Comparison of ENCODE assay signal across 9 cellular contexts in the genomic region with DNA sequence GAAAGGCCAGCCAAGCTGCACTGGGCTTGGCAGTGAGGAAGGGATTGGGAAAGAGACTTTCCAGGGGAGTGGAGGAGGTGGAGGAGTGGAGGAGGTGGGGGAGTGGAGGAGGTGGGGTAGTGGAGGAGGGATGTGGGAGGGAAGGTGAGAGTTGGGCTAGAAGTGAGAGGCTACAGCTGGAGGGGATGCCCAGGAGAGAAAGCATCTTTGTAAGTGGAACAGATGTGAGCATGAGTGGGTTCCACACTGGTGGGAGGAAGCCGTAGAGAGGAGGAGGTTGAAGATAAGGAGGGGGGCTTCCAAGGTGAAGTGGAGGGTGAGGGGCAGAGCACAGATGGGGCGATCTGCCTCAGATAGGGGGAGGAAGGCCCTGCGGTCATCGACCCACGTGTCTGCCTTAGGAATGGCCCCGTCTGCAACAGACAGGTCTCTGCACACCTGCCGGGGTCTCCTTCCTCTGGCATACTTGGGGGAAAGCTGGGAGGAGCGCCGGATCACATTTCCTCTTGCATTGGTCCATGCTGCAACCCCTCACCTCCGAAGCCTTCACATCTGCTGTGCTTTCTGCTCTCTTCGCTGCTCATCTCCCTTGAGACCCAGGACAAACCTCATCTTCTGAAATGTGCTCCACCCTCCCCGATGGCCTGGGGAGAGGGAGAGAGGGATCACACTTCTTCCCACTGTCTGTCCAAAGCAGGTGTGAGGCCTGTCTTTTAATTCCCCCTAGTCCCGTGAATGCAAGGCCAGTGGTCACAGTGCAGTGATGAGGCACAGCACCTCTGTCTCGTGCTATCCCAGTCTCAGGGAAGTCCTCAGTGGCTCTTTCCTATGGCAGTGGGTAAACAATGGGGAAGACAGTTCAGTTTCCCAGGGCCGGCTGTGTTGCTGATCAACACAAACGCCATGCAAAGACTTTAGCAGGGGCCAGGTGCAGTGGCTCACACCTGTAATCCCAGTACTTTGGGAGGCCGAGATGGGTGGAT. TPM values are rescaled to one million over a fixed set of nuclear protein-coding genes. Genes with fewer than 3 reads are reported as not detected.
DNase-seq lines count a peak whose midpoint lies in the region; ATAC-seq and TF ChIP-seq lines count a peak whose summit lies in the region.
"Had no signal": no experiment of that assay in that cellular context is flagged by ENCODE, and none has a peak within 500 bp of the region (broad histone marks: within the 10 kb centered on the region; RNA-seq: fewer than 3 reads in every experiment).

No MANE protein-coding gene starts in this region.

- POLR2A ChIA-PET in RWPE1 (lab: Yijun Ruan, JAX; ENCODE audit: low non-redundant PET) = no interaction called here

- ATAC-seq in right cardiac atrium = peak; percentile 89 to 91
- no peak for ATAC-seq in GM19452 (IDR thresholded peaks at IDR 0.05; ENCODE audit: unreplicated experiment)

- peak in 5 of 6 experiments; percentile 7 to 45 (median 22) for DNase-seq in stimulated activated naive CD4-positive, alpha-beta T cell (lab: John Stamatoyannopoulos, UW)
- DNase-seq in stimulated activated naive CD4-positive, alpha-beta T cell treated with Interleukin-2 at 50 U/mL for 16 hours (lab: John Stamatoyannopoulos, UW) = no peak
- DNase-seq in RWPE1 (ENCODE audit: low spot score) (no peak), right cardiac atrium (no peak), head of caudate nucleus (no peak), GM19240 (ENCODE audit: insufficient read length, low spot score) (no peak), SIG-M5 treated with dmso at 0.1 percent for 504 hours (lab: John Stamatoyannopoulos, UW; ENCODE audit: unreplicated experiment) (no peak)
- DNase-seq: stimulated activated CD8-positive, alpha-beta memory T cell treated with anti-CD3 and anti-CD28 coated beads, Interleukin-4, amount 100 ng/mL, for 48 hours had no signal

- no peaks in the 10 kb centered on the region for H3K4me1 ChIP-seq in right cardiac atrium (ENCODE audit: control insufficient read depth, insufficient read depth, low read length)

- no peak for TF ChIP-seq CTCF in RWPE1 (conservative IDR thresholded peaks at IDR 0.05; ENCODE audit: low read depth)

- WGBS in right cardiac atrium = 75% methylated on average over 17 of the region's 17 CpGs

- CTCF ChIA-PET in RWPE1 (lab: Yijun Ruan, JAX) = interaction anchor here (0.6 to 1.1 kb wide), 2 partner anchors 10 to 17 kb away, joined by 3 read pairs; no protein-coding TSS in a partner anchor

- no peaks in the 10 kb centered on the region for H3K9me3 ChIP-seq in right cardiac atrium (ENCODE audit: control insufficient read depth, low read length)

- H3K27ac ChIP-seq in RWPE1 (peak overlapping the region; percentile 11), right cardiac atrium (ENCODE audit: low read length) (no peak overlapping the region)

- no peak overlapping the region for H3K4me3 ChIP-seq in right cardiac atrium (ENCODE audit: low read length)

- intact Hi-C loops in right cardiac atrium (cut with DNase I) = no loop called here
- intact Hi-C loops in head of caudate nucleus (cut with DNase I) = no loop called here

- no peaks in the 10 kb centered on the region for H3K27me3 ChIP-seq in right cardiac atrium (ENCODE audit: control insufficient read depth, insufficient read depth)

RNA-seq across cellular contexts. Expression of gene SNX9, which starts 48.6 kb away (rescaled TPM):
- total RNA-seq in right cardiac atrium = 10 to 100 TPM; 33.0 to 41.9 (median 38.7) TPM
- polyA plus RNA-seq in right cardiac atrium = 24.1 TPM

Comparison
In these comparisons a context has a peak if more than half of its experiments do, and no peak if none do; other contexts are left out.
1. DNase-seq: peak in stimulated activated naive CD4-positive, alpha-beta T cell (5 of 6); none in stimulated activated naive CD4-positive, alpha-beta T cell treated with Interleukin-2 at 50 U/mL for 16 hours (single experiment), RWPE1 (single experiment), right cardiac atrium (0 of 3), head of caudate nucleus (0 of 42), GM19240 (single experiment) and SIG-M5 treated with dmso at 0.1 percent for 504 hours (single experiment).